In the genomic region with DNA sequence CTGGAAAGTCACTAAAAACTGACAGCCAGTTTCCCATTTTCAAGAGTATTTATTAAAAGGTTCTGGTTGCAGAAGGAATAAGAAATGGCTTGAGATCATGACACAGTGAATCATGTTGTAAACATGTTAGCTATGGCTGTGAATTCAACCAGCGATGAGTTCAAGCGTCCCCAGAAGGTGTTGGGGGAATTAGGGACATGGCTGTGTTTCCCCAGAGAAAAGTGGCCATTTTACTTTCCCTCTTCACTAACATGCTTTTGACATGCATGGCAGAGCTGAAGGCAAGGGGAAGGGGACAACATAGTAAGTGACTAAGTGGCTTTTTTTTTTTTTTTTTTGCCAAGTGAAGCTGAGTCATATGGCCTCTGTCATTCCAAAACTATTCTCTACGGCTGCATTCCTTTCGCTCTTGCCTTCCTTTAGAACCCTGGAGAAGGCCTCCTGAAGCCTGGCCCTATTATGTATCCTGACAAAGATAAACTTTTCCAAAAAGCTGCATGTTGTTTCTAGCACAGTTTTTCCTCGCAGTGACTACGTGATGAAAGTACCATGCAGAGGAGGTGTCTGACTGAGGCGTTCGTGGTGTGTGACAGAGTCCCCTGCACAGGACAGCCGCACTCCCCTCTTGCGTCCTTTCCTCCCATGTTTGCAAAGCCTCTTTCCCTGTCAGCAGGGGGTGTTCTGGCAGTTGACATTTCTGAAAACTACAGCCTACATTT, we compare ENCODE assay signal across 8 cellular contexts. TPM values are rescaled to one million over a fixed set of nuclear protein-coding genes. Genes with fewer than 3 reads are reported as not detected.
DNase-seq lines count a peak whose midpoint lies in the region; ATAC-seq and TF ChIP-seq lines count a peak whose summit lies in the region.

No MANE protein-coding gene starts in this region.

- peak overlapping the region in 1 of 2 experiments; percentile 23; a peak in 1 of 4 replicates for H3K4me3 ChIP-seq in SK-N-SH (ENCODE audit: low read depth in 2 of 2, low read length in 1 of 2)
- H3K4me3 ChIP-seq in left ventricle myocardium inferior, result no peak overlapping the region
- H3K4me3 ChIP-seq in stomach smooth muscle (ENCODE audit: low read length in 2 of 2), result peak overlapping the region; percentile 24 to 61

- peak overlapping the region; percentile 70 for H3K9ac ChIP-seq in SK-N-SH
- peak overlapping the region; percentile 19 to 36 for H3K9ac ChIP-seq in stomach smooth muscle (ENCODE audit: low read length in 2 of 2)

- TF ChIP-seq EP300 in SK-N-SH (IDR thresholded peaks at IDR 0.05; ENCODE audit: borderline replicate concordance in 1 of 2, low read depth in 1 of 2, low read length in 1 of 2), result peak in 1 of 2 experiments; percentile 84; a peak in 2 of 4 replicates

- H3F3A ChIP-seq in SK-N-SH (replicated peaks; ENCODE audit: insufficient read depth), result peaks cover 42% of the 10 kb centered on the region

- no peaks in the 10 kb centered on the region for H3K27me3 ChIP-seq in SK-N-SH (ENCODE audit: insufficient read depth)
- H3K27me3 ChIP-seq in left ventricle myocardium inferior (ENCODE audit: low read depth), result peaks cover 5% of the 10 kb centered on the region
- H3K27me3 ChIP-seq in stomach smooth muscle (ENCODE audit: control insufficient read depth in 1 of 2, insufficient read depth in 2 of 2, low read length in 2 of 2), result no peaks in the 10 kb centered on the region

- H2AFZ ChIP-seq in SK-N-SH (ENCODE audit: low read depth), result no peak overlapping the region

- H3K9me3 ChIP-seq in SK-N-SH (no peaks in the 10 kb centered on the region), left ventricle myocardium inferior (replicated peaks) (no peaks in the 10 kb centered on the region), stomach smooth muscle (ENCODE audit: control insufficient read depth in 2 of 2, low read length in 2 of 2) (no peaks in the 10 kb centered on the region)

- H3K27ac ChIP-seq in SK-N-SH (ENCODE audit: low read depth in 2 of 2, low read length in 1 of 2), result peak overlapping the region; percentile 82 to 97; a peak in 3 of 4 replicates
- peak overlapping the region; percentile 65 for H3K27ac ChIP-seq in left ventricle myocardium inferior (replicated peaks)
- H3K27ac ChIP-seq in stomach smooth muscle (ENCODE audit: low read length), result peak overlapping the region; percentile 73

- H3K4me2 ChIP-seq in SK-N-SH, result peak overlapping the region; percentile 72

- TF ChIP-seq CTCF in SK-N-SH (IDR thresholded peaks at IDR 0.05) (peak; percentile 36), left ventricle myocardium inferior (IDR thresholded peaks at IDR 0.05; ENCODE audit: borderline replicate concordance) (no peak)

- no peak for DNase-seq in SK-N-SH
- DNase-seq in left ventricle myocardium inferior, result no peak
- DNase-seq in NAMALWA (ENCODE audit: low spot score), result no peak

- CTCF ChIA-PET in SK-N-SH (lab: Yijun Ruan, JAX), result interaction anchor here (0.9 to 2.4 kb wide), 4 partner anchors 9 to 277 kb away, joined by 3 to 13 read pairs (median 4); no protein-coding TSS in a partner anchor

- peak; percentile 58 for ATAC-seq in GM21723 (IDR thresholded peaks at IDR 0.05; ENCODE audit: unreplicated experiment)
- no peak for ATAC-seq in HG03135 (IDR thresholded peaks at IDR 0.05; ENCODE audit: unreplicated experiment)
- no peak for ATAC-seq in GM19455 (IDR thresholded peaks at IDR 0.05; ENCODE audit: unreplicated experiment)
- no peak for ATAC-seq in GM19463 (IDR thresholded peaks at IDR 0.05; ENCODE audit: unreplicated experiment)

- no peaks in the 10 kb centered on the region for H3K9me2 ChIP-seq in SK-N-SH

- intact Hi-C loops in left ventricle myocardium inferior (cut with micrococcal nuclease), result no loop called here

- TF ChIP-seq RAD21 in SK-N-SH (IDR thresholded peaks at IDR 0.05; ENCODE audit: low read length), result peak; percentile 4; the same call in 1 of the 2 replicates

- POLR2A ChIA-PET in SK-N-SH (lab: Yijun Ruan, JAX), result no interaction called here

- 19% methylated on average over 10 of the region's 10 CpGs for WGBS in SK-N-SH (ENCODE audit: low lambda C conversion rate)

- H4K20me1 ChIP-seq in SK-N-SH (ENCODE audit: insufficient read depth), result no peaks in the 10 kb centered on the region; the same call in 1 of the 2 replicates

- H3K36me3 ChIP-seq in SK-N-SH (replicated peaks in 1 of 2; ENCODE audit: control insufficient read depth in 1 of 2, insufficient read depth in 2 of 2, low read length in 1 of 2) (peaks cover 3 to 32% of the 10 kb centered on the region in 2 experiments), left ventricle myocardium inferior (no peaks in the 10 kb centered on the region), stomach smooth muscle (ENCODE audit: control insufficient read depth in 2 of 2, insufficient read depth in 2 of 2, low read length in 2 of 2) (no peaks in the 10 kb centered on the region)

- H3K79me2 ChIP-seq in SK-N-SH (ENCODE audit: insufficient read depth), result peaks cover 85% of the 10 kb centered on the region

- H3K4me1 ChIP-seq in SK-N-SH (ENCODE audit: control insufficient read depth in 1 of 2, insufficient read depth in 2 of 2, low read depth in 1 of 2, low read length in 1 of 2) (peaks cover 19 to 60% of the 10 kb centered on the region in 2 experiments), left ventricle myocardium inferior (peaks cover 49% of the 10 kb centered on the region), stomach smooth muscle (ENCODE audit: control insufficient read depth, insufficient read depth, low read length) (peaks cover 46% of the 10 kb centered on the region)

TF ChIP-seq in SK-N-SH, 30 proteins besides CTCF, POLR2A, EP300 and RAD21 (continues in another document):
- TF ChIP-seq NFIC (IDR thresholded peaks at IDR 0.05; ENCODE audit: borderline replicate concordance) (peak; percentile 82), RFX5 (IDR thresholded peaks at IDR 0.05; ENCODE audit: low read length) (no peak), GABPA (IDR thresholded peaks at IDR 0.05; ENCODE audit: low read depth) (no peak), USF2 (IDR thresholded peaks at IDR 0.05; ENCODE audit: borderline replicate concordance, low read depth, low read length) (no peak), TEAD4 (IDR thresholded peaks at IDR 0.05; ENCODE audit: borderline replicate concordance, insufficient read depth) (peak; percentile 94), IRF3 (IDR thresholded peaks at IDR 0.05; ENCODE audit: low read depth, low read length) (no peak), FOXJ3 (CRISPR knock-in tag; IDR thresholded peaks at IDR 0.05) (no peak), GATA2 (CRISPR knock-in tag; IDR thresholded peaks at IDR 0.05) (no peak), MEF2A (IDR thresholded peaks at IDR 0.05; ENCODE audit: borderline replicate concordance, low read depth) (0 out of 2 replicates have a peak, but pooled peaks have one; percentile 37), NRF1 (IDR thresholded peaks at IDR 0.05; ENCODE audit: low read depth, low read length) (no peak), SIN3A (IDR thresholded peaks at IDR 0.05; ENCODE audit: borderline replicate concordance, low read depth, low read length) (0 out of 2 replicates have a peak, but pooled peaks have one; percentile 14), FOXM1 (IDR thresholded peaks at IDR 0.05; ENCODE audit: low read depth) (0 out of 2 replicates have a peak, but pooled peaks have one; percentile 43)
- TF ChIP-seq, protein P1, sequence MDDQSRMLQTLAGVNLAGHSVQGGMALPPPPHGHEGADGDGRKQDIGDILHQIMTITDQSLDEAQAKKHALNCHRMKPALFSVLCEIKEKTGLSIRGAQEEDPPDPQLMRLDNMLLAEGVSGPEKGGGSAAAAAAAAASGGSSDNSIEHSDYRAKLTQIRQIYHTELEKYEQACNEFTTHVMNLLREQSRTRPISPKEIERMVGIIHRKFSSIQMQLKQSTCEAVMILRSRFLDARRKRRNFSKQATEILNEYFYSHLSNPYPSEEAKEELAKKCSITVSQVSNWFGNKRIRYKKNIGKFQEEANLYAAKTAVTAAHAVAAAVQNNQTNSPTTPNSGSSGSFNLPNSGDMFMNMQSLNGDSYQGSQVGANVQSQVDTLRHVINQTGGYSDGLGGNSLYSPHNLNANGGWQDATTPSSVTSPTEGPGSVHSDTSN (IDR thresholded peaks at IDR 0.05), result peak; percentile 80
- TF ChIP-seq, protein P2, sequence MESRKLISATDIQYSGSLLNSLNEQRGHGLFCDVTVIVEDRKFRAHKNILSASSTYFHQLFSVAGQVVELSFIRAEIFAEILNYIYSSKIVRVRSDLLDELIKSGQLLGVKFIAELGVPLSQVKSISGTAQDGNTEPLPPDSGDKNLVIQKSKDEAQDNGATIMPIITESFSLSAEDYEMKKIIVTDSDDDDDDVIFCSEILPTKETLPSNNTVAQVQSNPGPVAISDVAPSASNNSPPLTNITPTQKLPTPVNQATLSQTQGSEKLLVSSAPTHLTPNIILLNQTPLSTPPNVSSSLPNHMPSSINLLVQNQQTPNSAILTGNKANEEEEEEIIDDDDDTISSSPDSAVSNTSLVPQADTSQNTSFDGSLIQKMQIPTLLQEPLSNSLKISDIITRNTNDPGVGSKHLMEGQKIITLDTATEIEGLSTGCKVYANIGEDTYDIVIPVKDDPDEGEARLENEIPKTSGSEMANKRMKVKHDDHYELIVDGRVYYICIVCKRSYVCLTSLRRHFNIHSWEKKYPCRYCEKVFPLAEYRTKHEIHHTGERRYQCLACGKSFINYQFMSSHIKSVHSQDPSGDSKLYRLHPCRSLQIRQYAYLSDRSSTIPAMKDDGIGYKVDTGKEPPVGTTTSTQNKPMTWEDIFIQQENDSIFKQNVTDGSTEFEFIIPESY (IDR thresholded peaks at IDR 0.05; ENCODE audit: borderline replicate concordance, low read depth), result 0 out of 2 replicates have a peak, but pooled peaks have one; percentile 44

RNA-seq across cellular contexts. Expression of gene EGFR, which starts 46.9 kb away (rescaled TPM):
- polyA plus RNA-seq in SK-N-SH (2012; rRNA removed), result 30.7 and 37.6 TPM in 2 replicates
- 28.1 and 35.5 TPM in 2 replicates for polyA plus RNA-seq in SK-N-SH (2012; cell fraction: cytosol; rRNA removed)
- 63.1 and 73.2 TPM in 2 replicates for polyA plus RNA-seq in SK-N-SH (2012; cell fraction: nucleus; rRNA removed)
- 6.1 TPM for total RNA-seq in left ventricle myocardium inferior
